Comparison of ENCODE assay signal across 29 cellular contexts in the genomic region with DNA sequence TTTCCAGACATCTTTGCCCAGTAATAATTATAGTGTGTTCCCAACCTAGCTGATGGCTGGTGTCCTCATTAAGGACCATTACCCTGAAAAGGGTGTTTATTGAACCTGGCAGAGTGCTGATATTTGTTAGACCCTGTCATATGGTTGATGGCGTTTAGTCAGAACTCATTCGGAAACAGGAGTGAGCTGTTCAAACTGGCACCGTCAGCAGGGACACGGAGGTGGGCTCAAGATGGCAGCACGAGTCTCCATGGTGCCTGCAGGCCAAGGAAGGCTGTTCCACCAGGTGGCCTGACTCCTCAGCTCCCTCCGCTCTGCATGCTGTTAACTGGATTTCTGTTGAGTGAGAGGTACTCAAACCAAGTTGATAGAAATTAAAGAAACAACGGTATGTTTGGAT.
"Had no signal": no experiment of that assay in that cellular context is flagged by ENCODE, and none has a peak within 500 bp of the region (broad histone marks: within the 10 kb centered on the region; RNA-seq: fewer than 3 reads in every experiment).

No MANE protein-coding gene starts in this region.

- H3K4me1 Mint-ChIP-seq: immature natural killer cell; naive B cell; natural killer cell; nephron progenitor cell; neural progenitor cell; stimulated activated effector memory CD8-positive, alpha-beta T cell treated with anti-CD3 and anti-CD28 coated beads, Interleukin-12 subunit alpha, Interleukin-12 subunit beta, amount 100 ng/mL, for 72 hours had no signal

- H3K4me3 Mint-ChIP-seq: immature natural killer cell; mesothelial cell of epicardium; naive B cell; natural killer cell; nephron progenitor cell; neural progenitor cell; stimulated activated effector memory CD8-positive, alpha-beta T cell treated with anti-CD3 and anti-CD28 coated beads, Interleukin-12 subunit alpha, Interleukin-12 subunit beta, amount 100 ng/mL, for 72 hours; stimulated activated naive CD8-positive, alpha-beta T cell treated with anti-CD3 and anti-CD28 coated beads, Interleukin-15, Interleukin-2, amounts not matched to agents 100 ng/mL and 50 ng/mL, for 24 hours had no signal

- H3K9me3 Mint-ChIP-seq: immature natural killer cell, mesothelial cell of epicardium, natural killer cell, neural progenitor cell had no signal

- H3K36me3 ChIP-seq: left ventricle myocardium inferior, neural progenitor cell, neutrophil, ovary, right atrium auricular region, right lobe of liver, suprapubic skin, thoracic aorta, tibial nerve, upper lobe of left lung, vagina had no signal

- H3K27ac Mint-ChIP-seq: immature natural killer cell; mesothelial cell of epicardium; naive B cell; natural killer cell; nephron progenitor cell; neural progenitor cell; progenitor cell of endocrine pancreas; stimulated activated effector memory CD8-positive, alpha-beta T cell treated with anti-CD3 and anti-CD28 coated beads, Interleukin-12 subunit alpha, Interleukin-12 subunit beta, amount 100 ng/mL, for 72 hours; stimulated activated naive CD8-positive, alpha-beta T cell treated with anti-CD3 and anti-CD28 coated beads, Interleukin-15, Interleukin-2, amounts not matched to agents 100 ng/mL and 50 ng/mL, for 24 hours had no signal

- DNase-seq: hypothalamus; immature natural killer cell; left ventricle myocardium inferior; mesendoderm; naive B cell; natural killer cell; nephron progenitor cell; occipital lobe; ovary; right lobe of liver; stimulated activated CD4-positive, alpha-beta T cell treated with anti-CD3 and anti-CD28 coated beads, Interleukin-12 subunit alpha, Interleukin-12 subunit beta, amount 100 ng/mL, for 4 hours; stimulated activated CD4-positive, alpha-beta T cell treated with anti-CD3 and anti-CD28 coated beads, Interleukin-15, amount 100 ng/mL, for 24 hours; stimulated activated CD4-positive, alpha-beta T cell treated with anti-CD3 and anti-CD28 coated beads, Interleukin-2, amount 100 ng/mL, for 24 hours; stimulated activated CD4-positive, alpha-beta T cell treated with anti-CD3 and anti-CD28 coated beads, Interleukin-4, amount 100 ng/mL, for 1 hour; stimulated activated naive CD4-positive, alpha-beta T cell; upper lobe of left lung had no signal

- H3K4me3 ChIP-seq: left ventricle myocardium inferior, lung, neural progenitor cell, ovary, right atrium auricular region, right lobe of liver, skin epidermis, suprapubic skin, thoracic aorta, tibial nerve, upper lobe of left lung, vagina had no signal

- H3K27ac ChIP-seq: left ventricle myocardium inferior, neural progenitor cell, neutrophil, ovary, right atrium auricular region, right lobe of liver, skin epidermis, suprapubic skin, thoracic aorta, tibial nerve, upper lobe of left lung, vagina had no signal

- H3K4me1 ChIP-seq: neural progenitor cell, right lobe of liver, suprapubic skin, tibial nerve, upper lobe of left lung had no signal

- ATAC-seq: natural killer cell; right lobe of liver; stimulated activated effector memory CD8-positive, alpha-beta T cell treated with anti-CD3 and anti-CD28 coated beads, Interleukin-12 subunit alpha, Interleukin-12 subunit beta, amount 100 ng/mL, for 72 hours had no signal

- H3K9ac ChIP-seq: neural progenitor cell had no signal

- H3K27me3 ChIP-seq: neural progenitor cell, neutrophil, ovary, right atrium auricular region, right lobe of liver, suprapubic skin, tibial nerve, upper lobe of left lung, vagina had no signal

- H3K9me3 ChIP-seq: left ventricle myocardium inferior, neutrophil, ovary, right atrium auricular region, right lobe of liver, suprapubic skin, thoracic aorta, tibial nerve, upper lobe of left lung, vagina had no signal

- H3K36me3 Mint-ChIP-seq: immature natural killer cell; mesothelial cell of epicardium; naive B cell; natural killer cell; neural progenitor cell; stimulated activated effector memory CD8-positive, alpha-beta T cell treated with anti-CD3 and anti-CD28 coated beads, Interleukin-12 subunit alpha, Interleukin-12 subunit beta, amount 100 ng/mL, for 72 hours had no signal
